20 cellular contexts compared by ENCODE assay signal in genomic region chr7:25790261-25790660, GRCh38.
A peak's percentile ranks its signal among the peaks of the same experiment; 100 is the strongest.
DNase-seq lines count a peak whose midpoint lies in the region; ATAC-seq and TF ChIP-seq lines count a peak whose summit lies in the region.
"Had no signal": no experiment of that assay in that cellular context is flagged by ENCODE, and none has a peak within 500 bp of the region (broad histone marks: within the 10 kb centered on the region; RNA-seq: fewer than 3 reads in every experiment).

No MANE protein-coding gene starts in this region.

- H3K14ac ChIP-seq in neuronal stem cell (ENCODE audit: low read length): no peak overlapping the region

- no peak overlapping the region for H2BK12ac ChIP-seq in neuronal stem cell (ENCODE audit: low read length)

- H3K4ac ChIP-seq in neuronal stem cell (ENCODE audit: low read length) (no peak overlapping the region), mesendoderm (ENCODE audit: low read depth, low read length) (no peak overlapping the region)

- H3K4me2 ChIP-seq in neuronal stem cell (ENCODE audit: insufficient read depth, low read length, poor library complexity, severe bottlenecking) (no peak overlapping the region), mesendoderm (ENCODE audit: low read length) (no peak overlapping the region)

- intact Hi-C loops in activated CD4-positive, alpha-beta memory T cell treated with anti-CD3 and anti-CD28 coated beads for 36 hours (cut with micrococcal nuclease): no loop called here

- H2BK15ac ChIP-seq in neuronal stem cell (ENCODE audit: low read length) (no peak overlapping the region), mesendoderm (replicated peaks; ENCODE audit: low read depth) (no peak overlapping the region)

- POLR2A ChIA-PET in activated CD4-positive, alpha-beta memory T cell treated with anti-CD3 and anti-CD28 coated beads for 36 hours (lab: Charles Lee): no interaction called here

- peak; percentile 43 for DNase-seq in AG20443 (ENCODE audit: low spot score)
- peak; percentile 28 for DNase-seq in amniotic epithelial cell (ENCODE audit: low read depth)
- DNase-seq in neuronal stem cell (ENCODE audit: low spot score): no peak
- no peak for DNase-seq in activated CD4-positive, alpha-beta memory T cell treated with anti-CD3 and anti-CD28 coated beads for 36 hours
- DNase-seq in dermis blood vessel endothelial cell: no peak
- DNase-seq in mesendoderm: no peak
- DNase-seq in SW 1271 (lab: John Stamatoyannopoulos, UW): no peak
- DNase-seq: ACHN; activated CD4-positive, alpha-beta memory T cell treated with anti-CD3 and anti-CD28 coated beads, Interleukin-2, amount 10 ng/mL, durations not matched to agents 7 days and 5 days; activated T-cell treated with anti-CD3 and anti-CD28 coated beads, Interleukin-2, amount 50 U/mL, for 4 hours; CD4-positive, alpha-beta memory T cell; effector memory CD4-positive, alpha-beta T cell; naive thymus-derived CD4-positive, alpha-beta T cell; psoas muscle; stimulated activated naive CD4-positive, alpha-beta T cell treated with Interleukin-2 at 50 U/mL for 16 hours; T-helper 1 cell had no signal

- H4K8ac ChIP-seq in neuronal stem cell (ENCODE audit: low read depth, low read length): no peak overlapping the region
- H4K8ac ChIP-seq in mesendoderm (ENCODE audit: low read depth, low read length): no peak overlapping the region

- no peak overlapping the region for H2BK5ac ChIP-seq in neuronal stem cell (ENCODE audit: low read length)
- no peak overlapping the region for H2BK5ac ChIP-seq in mesendoderm (ENCODE audit: low read length)

- H2AFZ ChIP-seq in neuronal stem cell (ENCODE audit: low read length): peak overlapping the region; percentile 44

- H3K27ac ChIP-seq in gastroesophageal sphincter (peak overlapping the region; percentile 52 to 83 (median 80)), neuronal stem cell (replicated peaks; ENCODE audit: low read length) (no peak overlapping the region), mesendoderm (ENCODE audit: low read depth, low read length) (no peak overlapping the region)
- H3K27ac ChIP-seq: psoas muscle, WERI-Rb-1 had no signal

- H2AK5ac ChIP-seq in neuronal stem cell (ENCODE audit: low read depth, low read length): no peak overlapping the region
- no peak overlapping the region for H2AK5ac ChIP-seq in mesendoderm (ENCODE audit: low read length)

- H2BK120ac ChIP-seq in neuronal stem cell (ENCODE audit: low read depth, low read length) (no peak overlapping the region), mesendoderm (ENCODE audit: low read depth, low read length) (no peak overlapping the region)

- H3K23ac ChIP-seq in neuronal stem cell (ENCODE audit: low read depth, low read length, poor library complexity) (no peak overlapping the region), mesendoderm (ENCODE audit: low read length) (no peak overlapping the region)

- peaks cover 16 to 52% (median 17%) of the 10 kb centered on the region in 3 donors for H3K4me1 ChIP-seq in gastroesophageal sphincter
- peaks cover 6 to 12% of the 10 kb centered on the region in 2 donors for H3K4me1 ChIP-seq in neuronal stem cell (ENCODE audit: control insufficient read depth in 2 of 2, insufficient read depth in 1 of 2, low read depth in 1 of 2, low read length in 2 of 2)
- H3K4me1 ChIP-seq in mesendoderm (ENCODE audit: control insufficient read depth, low read depth, low read length): no peaks in the 10 kb centered on the region
- H3K4me1 ChIP-seq: HAP-1, psoas muscle had no signal

- H4K91ac ChIP-seq in neuronal stem cell (ENCODE audit: low read depth, low read length, poor library complexity): no peak overlapping the region

- no peak overlapping the region for H3K18ac ChIP-seq in neuronal stem cell (ENCODE audit: low read length)
- H3K18ac ChIP-seq in mesendoderm (ENCODE audit: low read length): no peak overlapping the region

- H3K27me3 Mint-ChIP-seq in activated CD4-positive, alpha-beta memory T cell treated with anti-CD3 and anti-CD28 coated beads for 36 hours: peaks cover 9% of the 10 kb centered on the region

- H3K56ac ChIP-seq in mesendoderm (ENCODE audit: low read length): no peak overlapping the region

- H3K79me2 ChIP-seq in mesendoderm (ENCODE audit: control insufficient read depth, insufficient read depth, low read length): no peaks in the 10 kb centered on the region

- H3K36me3 Mint-ChIP-seq in activated CD4-positive, alpha-beta memory T cell treated with anti-CD3 and anti-CD28 coated beads for 36 hours: no peaks in the 10 kb centered on the region
- H3K36me3 Mint-ChIP-seq: activated naive CD4-positive, alpha-beta T cell treated with anti-CD3 and anti-CD28 coated beads, Interleukin-2, amount 50 U/mL, for 72 hours; CD4-positive, alpha-beta memory T cell had no signal

- H3K27ac Mint-ChIP-seq in activated CD4-positive, alpha-beta memory T cell treated with anti-CD3 and anti-CD28 coated beads for 36 hours: no peak overlapping the region
- H3K27ac Mint-ChIP-seq: activated CD4-positive, alpha-beta memory T cell treated with anti-CD3 and anti-CD28 coated beads, Interleukin-2, amount 10 ng/mL, durations not matched to agents 7 days and 5 days; activated naive CD4-positive, alpha-beta T cell treated with anti-CD3 and anti-CD28 coated beads, Interleukin-2, amount 50 U/mL, for 72 hours; CD4-positive, alpha-beta memory T cell; naive thymus-derived CD4-positive, alpha-beta T cell had no signal

- ATAC-seq in gastroesophageal sphincter: no peak
- ATAC-seq: activated naive CD4-positive, alpha-beta T cell treated with anti-CD3 and anti-CD28 coated beads, Interleukin-2, amount 50 U/mL, for 72 hours; activated T-cell treated with anti-CD3 and anti-CD28 coated beads, Interleukin-2, amount 50 U/mL, for 4 hours; naive thymus-derived CD4-positive, alpha-beta T cell; psoas muscle had no signal

- H3K9me3 ChIP-seq in gastroesophageal sphincter: no peaks in the 10 kb centered on the region
- no peaks in the 10 kb centered on the region for H3K9me3 ChIP-seq in neuronal stem cell (replicated peaks in 1 of 2; ENCODE audit: control insufficient read depth in 2 of 2, insufficient read depth in 1 of 2, low read depth in 1 of 2, low read length in 2 of 2)
- H3K9me3 ChIP-seq: HAP-1, psoas muscle had no signal

- no peak for TF ChIP-seq CTCF in gastroesophageal sphincter (IDR thresholded peaks at IDR 0.05)

- no peaks in the 10 kb centered on the region for H3K9me3 Mint-ChIP-seq in activated CD4-positive, alpha-beta memory T cell treated with anti-CD3 and anti-CD28 coated beads for 36 hours
- H3K9me3 Mint-ChIP-seq: activated CD4-positive, alpha-beta memory T cell treated with anti-CD3 and anti-CD28 coated beads, Interleukin-2, amount 10 ng/mL, durations not matched to agents 7 days and 5 days; activated T-cell treated with anti-CD3 and anti-CD28 coated beads, Interleukin-2, amount 50 U/mL, for 4 hours; naive thymus-derived CD4-positive, alpha-beta T cell had no signal

- H3K27me3 ChIP-seq in gastroesophageal sphincter (no peaks in the 10 kb centered on the region), neuronal stem cell (ENCODE audit: control insufficient read depth in 3 of 3, insufficient read depth in 3 of 3, low read depth in 1 of 3, low read length in 3 of 3) (no peaks in the 10 kb centered on the region), mesendoderm (ENCODE audit: insufficient read depth, low read length, poor library complexity) (no peaks in the 10 kb centered on the region)

- no peak for TF ChIP-seq POLR2A in gastroesophageal sphincter (IDR thresholded peaks at IDR 0.05)

- CTCF ChIA-PET in activated CD4-positive, alpha-beta memory T cell treated with anti-CD3 and anti-CD28 coated beads for 36 hours (lab: Charles Lee): no interaction called here

- no peak overlapping the region for H4K5ac ChIP-seq in mesendoderm (ENCODE audit: low read length)

- H3K79me1 ChIP-seq in neuronal stem cell (ENCODE audit: low read depth, low read length) (no peaks in the 10 kb centered on the region), mesendoderm (ENCODE audit: low read length) (no peaks in the 10 kb centered on the region)

- WGBS in gastroesophageal sphincter (ENCODE audit: low coverage in 1 of 2), 2 donors: 52 to 70% methylated on average over 4 to 6 of the region's 6 CpGs
- WGBS in neuronal stem cell (ENCODE audit: extremely low coverage in 2 of 2, insufficient read length in 2 of 2, insufficient replicate concordance in 1 of 2), 2 donors: no CpG with 5 or more reads among the region's 6 CpGs
- WGBS in mesendoderm (ENCODE audit: extremely low coverage, insufficient coverage, low lambda C conversion rate): no CpG with 5 or more reads among the region's 6 CpGs

- H3K4me3 ChIP-seq in gastroesophageal sphincter (no peak overlapping the region), neuronal stem cell (ENCODE audit: low read length in 2 of 2) (no peak overlapping the region), mesendoderm (ENCODE audit: low read length) (no peak overlapping the region)
- H3K4me3 ChIP-seq: HAP-1, psoas muscle had no signal

- H3K36me3 ChIP-seq in gastroesophageal sphincter: no peaks in the 10 kb centered on the region
- H3K36me3 ChIP-seq in neuronal stem cell (replicated peaks in 1 of 2; ENCODE audit: control insufficient read depth in 2 of 2, insufficient read depth in 2 of 2, low read length in 2 of 2): no peaks in the 10 kb centered on the region
- no peaks in the 10 kb centered on the region for H3K36me3 ChIP-seq in mesendoderm (ENCODE audit: control insufficient read depth, insufficient read depth, low read length)
- H3K36me3 ChIP-seq: HAP-1, WERI-Rb-1 had no signal

- no peaks in the 10 kb centered on the region for H3K4me1 Mint-ChIP-seq in activated CD4-positive, alpha-beta memory T cell treated with anti-CD3 and anti-CD28 coated beads for 36 hours (ENCODE audit: low read depth)
- H3K4me1 Mint-ChIP-seq: activated CD4-positive, alpha-beta memory T cell treated with anti-CD3 and anti-CD28 coated beads, Interleukin-2, amount 10 ng/mL, durations not matched to agents 7 days and 5 days; CD4-positive, alpha-beta memory T cell; naive thymus-derived CD4-positive, alpha-beta T cell had no signal

- no peak overlapping the region for H3K9ac ChIP-seq in neuronal stem cell (ENCODE audit: low read depth, low read length, poor library complexity)
- H3K9ac ChIP-seq in mesendoderm (ENCODE audit: low read length): no peak overlapping the region

- TF ChIP-seq EP300 in gastroesophageal sphincter (IDR thresholded peaks at IDR 0.05): no peak

- H3K4me3 Mint-ChIP-seq in activated CD4-positive, alpha-beta memory T cell treated with anti-CD3 and anti-CD28 coated beads for 36 hours: no peak overlapping the region
- H3K4me3 Mint-ChIP-seq: activated CD4-positive, alpha-beta memory T cell treated with anti-CD3 and anti-CD28 coated beads, Interleukin-2, amount 10 ng/mL, durations not matched to agents 7 days and 5 days; activated T-cell treated with anti-CD3 and anti-CD28 coated beads, Interleukin-2, amount 50 U/mL, for 4 hours; CD4-positive, alpha-beta memory T cell; naive thymus-derived CD4-positive, alpha-beta T cell had no signal

Comparison
In these comparisons a context has a peak if more than half of its experiments do, and no peak if none do; other contexts are left out.
1. DNase-seq: peak in AG20443 (single experiment) and amniotic epithelial cell (single experiment); none in neuronal stem cell (single experiment), activated CD4-positive, alpha-beta memory T cell treated with anti-CD3 and anti-CD28 coated beads for 36 hours (single experiment), dermis blood vessel endothelial cell (single experiment), mesendoderm (single experiment) and SW 1271 (0 of 2).
2. H3K27ac ChIP-seq: peak in gastroesophageal sphincter (4 of 4); none in neuronal stem cell (single experiment) and mesendoderm (single experiment).